10 cellular contexts compared by ENCODE assay signal in genomic region chr7:48742046-48742445, GRCh38.
"Had no signal": no experiment of that assay in that cellular context is flagged by ENCODE, and none has a peak within 500 bp of the region (broad histone marks: within the 10 kb centered on the region; RNA-seq: fewer than 3 reads in every experiment).

No MANE protein-coding gene starts in this region.

- H3K9me3 ChIP-seq: right lobe of liver had no signal

- H3K4me3 ChIP-seq: esophagus squamous epithelium, left ventricle myocardium inferior, right lobe of liver had no signal

- H3K27me3 ChIP-seq: esophagus squamous epithelium, right lobe of liver had no signal

- DNase-seq: activated CD4-positive, CD25-positive, alpha-beta regulatory T cell; activated effector memory CD4-positive, alpha-beta T cell treated with Interleukin-2 at 50 U/mL for 16 hours; cerebellar nuclear complex; esophagus squamous epithelium; foreskin fibroblast; left ventricle myocardium inferior; natural killer cell; right lobe of liver; T-helper 17 cell; trophoblast cell had no signal

- H3K36me3 ChIP-seq: esophagus squamous epithelium, left ventricle myocardium inferior, right lobe of liver had no signal

- H3K4me1 ChIP-seq: esophagus squamous epithelium, left ventricle myocardium inferior, right lobe of liver had no signal

- H3K27ac ChIP-seq: esophagus squamous epithelium, left ventricle myocardium inferior, right lobe of liver had no signal
